ENCODE assay signal across 8 cellular contexts in genomic region chr2:1546023-1546591, GRCh38.
DNase-seq lines count a peak whose midpoint lies in the region; ATAC-seq and TF ChIP-seq lines count a peak whose summit lies in the region.

No MANE protein-coding gene starts in this region.

- H3K27ac Mint-ChIP-seq in CD14-positive monocyte = peak overlapping the region in 1 of 7 donors; percentile 7

- ATAC-seq in HG03460 (IDR thresholded peaks at IDR 0.05; ENCODE audit: unreplicated experiment) = no peak

- H3K4me1 Mint-ChIP-seq in CD14-positive monocyte = no peaks in the 10 kb centered on the region

- H3K27me3 Mint-ChIP-seq in CD14-positive monocyte (ENCODE audit: low read depth in 3 of 3) = peaks cover 1 to 9% (median 3%) of the 10 kb centered on the region in 3 donors

- peaks cover 3% of the 10 kb centered on the region; the same call in 1 of the 2 replicates for H3K27me3 ChIP-seq in H7 (ENCODE audit: control insufficient read depth, insufficient read depth, low read length)
- no peaks in the 10 kb centered on the region for H3K27me3 ChIP-seq in ascending aorta

- no peak overlapping the region for H3K4me3 ChIP-seq in H7 (ENCODE audit: insufficient read depth, low read depth, low read length)
- H3K4me3 ChIP-seq in ascending aorta = no peak overlapping the region

- no peaks in the 10 kb centered on the region for H3K9me3 Mint-ChIP-seq in CD14-positive monocyte

- H3K27ac ChIP-seq in ascending aorta = no peak overlapping the region

- intact Hi-C loops in CD14-positive monocyte (cut with micrococcal nuclease) (no loop called here), ascending aorta (cut with DNase I) (loop anchor here (10.0 kb wide), 1 partner anchor 691 kb away; no protein-coding TSS in a partner anchor)

- TF ChIP-seq CTCF in CD14-positive monocyte (IDR thresholded peaks at IDR 0.05) (peak; percentile 36), ascending aorta (IDR thresholded peaks at IDR 0.05) (peak; percentile 33 to 75 (median 61))

- H3K36me3 ChIP-seq in H7 (replicated peaks; ENCODE audit: control insufficient read depth, insufficient read depth, low read length) (peaks cover 1% of the 10 kb centered on the region), ascending aorta (no peaks in the 10 kb centered on the region)

- H3K9me3 ChIP-seq in ascending aorta = no peaks in the 10 kb centered on the region

- no peaks in the 10 kb centered on the region for H3K36me3 Mint-ChIP-seq in CD14-positive monocyte

- no peak for DNase-seq in CD14-positive monocyte (ENCODE audit: low spot score)
- peak; percentile 85 for DNase-seq in H7
- peak; percentile 42 for DNase-seq in NCI-H748 treated with DMSO at 0.1 percent for 48 hours (lab: John Stamatoyannopoulos, UW)
- DNase-seq in ascending aorta (ENCODE audit: low spot score in 2 of 2) = no peak
- peak; percentile 58 for DNase-seq in iris pigment epithelial cell (ENCODE audit: low read depth)
- DNase-seq in stimulated activated CD4-positive, alpha-beta T cell treated with anti-CD3 and anti-CD28 coated beads, Interleukin-2, amount 100 ng/mL, for 48 hours = peak; percentile 26 to 32
- DNase-seq in SIG-M5 treated with dmso at 0.1 percent for 504 hours (lab: John Stamatoyannopoulos, UW; ENCODE audit: unreplicated experiment) = no peak

- peaks cover 0 to 4% of the 10 kb centered on the region in 2 donors for H3K4me1 ChIP-seq in ascending aorta

- H3K4me3 Mint-ChIP-seq in CD14-positive monocyte = no peak overlapping the region

Comparison
In these comparisons a context has a peak if more than half of its experiments do, and no peak if none do; other contexts are left out.
1. DNase-seq: peak in H7 (single experiment), NCI-H748 treated with DMSO at 0.1 percent for 48 hours (single experiment), iris pigment epithelial cell (single experiment) and stimulated activated CD4-positive, alpha-beta T cell treated with anti-CD3 and anti-CD28 coated beads, Interleukin-2, amount 100 ng/mL, for 48 hours (2 of 2); none in CD14-positive monocyte (single experiment), ascending aorta (0 of 2) and SIG-M5 treated with dmso at 0.1 percent for 504 hours (single experiment).